Comparison of ENCODE assay signal across 1 cellular context in the genomic region with DNA sequence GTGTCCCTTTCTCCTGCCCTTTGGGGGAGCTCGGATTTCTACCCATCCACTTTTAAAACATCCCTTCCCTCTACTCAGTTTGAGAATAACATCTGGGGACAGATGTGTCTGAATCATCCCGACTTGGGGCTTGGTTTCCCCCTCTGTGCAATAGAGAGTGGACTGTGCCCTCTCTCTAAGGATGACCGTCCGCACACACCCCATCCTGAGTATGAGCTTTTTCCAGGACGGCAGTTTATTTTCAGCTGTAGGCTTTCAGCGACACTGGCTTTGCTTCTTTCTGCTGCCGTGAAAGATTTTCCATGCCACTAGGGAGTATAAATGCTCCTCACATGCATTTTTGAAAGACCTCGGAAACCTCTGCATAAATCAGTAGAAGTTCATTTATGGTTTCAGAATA.
TF ChIP-seq lines count a peak whose summit lies in the region.

No MANE protein-coding gene starts in this region.

TF ChIP-seq in GM23338, 12 proteins besides CTCF, POLR2A, EP300 and RAD21:
- no peak for TF ChIP-seq EZH2 (IDR thresholded peaks at IDR 0.05; ENCODE audit: low read depth, unreplicated experiment)
- TF ChIP-seq POLR2AphosphoS5 (IDR thresholded peaks at IDR 0.05; ENCODE audit: low read depth): no peak
- TF ChIP-seq ZNF114 (CRISPR knock-in tag; IDR thresholded peaks at IDR 0.05): no peak
- TF ChIP-seq, protein P1, sequence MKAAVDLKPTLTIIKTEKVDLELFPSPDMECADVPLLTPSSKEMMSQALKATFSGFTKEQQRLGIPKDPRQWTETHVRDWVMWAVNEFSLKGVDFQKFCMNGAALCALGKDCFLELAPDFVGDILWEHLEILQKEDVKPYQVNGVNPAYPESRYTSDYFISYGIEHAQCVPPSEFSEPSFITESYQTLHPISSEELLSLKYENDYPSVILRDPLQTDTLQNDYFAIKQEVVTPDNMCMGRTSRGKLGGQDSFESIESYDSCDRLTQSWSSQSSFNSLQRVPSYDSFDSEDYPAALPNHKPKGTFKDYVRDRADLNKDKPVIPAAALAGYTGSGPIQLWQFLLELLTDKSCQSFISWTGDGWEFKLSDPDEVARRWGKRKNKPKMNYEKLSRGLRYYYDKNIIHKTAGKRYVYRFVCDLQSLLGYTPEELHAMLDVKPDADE (IDR thresholded peaks at IDR 0.05): no peak
- no peak for TF ChIP-seq STAT1 (IDR thresholded peaks at IDR 0.05; ENCODE audit: unreplicated experiment)
- TF ChIP-seq NANOG (IDR thresholded peaks at IDR 0.05; ENCODE audit: borderline replicate concordance): no peak
- TF ChIP-seq JUNB (IDR thresholded peaks at IDR 0.05; ENCODE audit: unreplicated experiment): no peak
- no peak for TF ChIP-seq EZH2phosphoT487 (IDR thresholded peaks at IDR 0.05; ENCODE audit: unreplicated experiment)
- no peak for TF ChIP-seq CREB1 (CRISPR knock-in tag; IDR thresholded peaks at IDR 0.05; ENCODE audit: low read depth)
- TF ChIP-seq, protein P2, sequence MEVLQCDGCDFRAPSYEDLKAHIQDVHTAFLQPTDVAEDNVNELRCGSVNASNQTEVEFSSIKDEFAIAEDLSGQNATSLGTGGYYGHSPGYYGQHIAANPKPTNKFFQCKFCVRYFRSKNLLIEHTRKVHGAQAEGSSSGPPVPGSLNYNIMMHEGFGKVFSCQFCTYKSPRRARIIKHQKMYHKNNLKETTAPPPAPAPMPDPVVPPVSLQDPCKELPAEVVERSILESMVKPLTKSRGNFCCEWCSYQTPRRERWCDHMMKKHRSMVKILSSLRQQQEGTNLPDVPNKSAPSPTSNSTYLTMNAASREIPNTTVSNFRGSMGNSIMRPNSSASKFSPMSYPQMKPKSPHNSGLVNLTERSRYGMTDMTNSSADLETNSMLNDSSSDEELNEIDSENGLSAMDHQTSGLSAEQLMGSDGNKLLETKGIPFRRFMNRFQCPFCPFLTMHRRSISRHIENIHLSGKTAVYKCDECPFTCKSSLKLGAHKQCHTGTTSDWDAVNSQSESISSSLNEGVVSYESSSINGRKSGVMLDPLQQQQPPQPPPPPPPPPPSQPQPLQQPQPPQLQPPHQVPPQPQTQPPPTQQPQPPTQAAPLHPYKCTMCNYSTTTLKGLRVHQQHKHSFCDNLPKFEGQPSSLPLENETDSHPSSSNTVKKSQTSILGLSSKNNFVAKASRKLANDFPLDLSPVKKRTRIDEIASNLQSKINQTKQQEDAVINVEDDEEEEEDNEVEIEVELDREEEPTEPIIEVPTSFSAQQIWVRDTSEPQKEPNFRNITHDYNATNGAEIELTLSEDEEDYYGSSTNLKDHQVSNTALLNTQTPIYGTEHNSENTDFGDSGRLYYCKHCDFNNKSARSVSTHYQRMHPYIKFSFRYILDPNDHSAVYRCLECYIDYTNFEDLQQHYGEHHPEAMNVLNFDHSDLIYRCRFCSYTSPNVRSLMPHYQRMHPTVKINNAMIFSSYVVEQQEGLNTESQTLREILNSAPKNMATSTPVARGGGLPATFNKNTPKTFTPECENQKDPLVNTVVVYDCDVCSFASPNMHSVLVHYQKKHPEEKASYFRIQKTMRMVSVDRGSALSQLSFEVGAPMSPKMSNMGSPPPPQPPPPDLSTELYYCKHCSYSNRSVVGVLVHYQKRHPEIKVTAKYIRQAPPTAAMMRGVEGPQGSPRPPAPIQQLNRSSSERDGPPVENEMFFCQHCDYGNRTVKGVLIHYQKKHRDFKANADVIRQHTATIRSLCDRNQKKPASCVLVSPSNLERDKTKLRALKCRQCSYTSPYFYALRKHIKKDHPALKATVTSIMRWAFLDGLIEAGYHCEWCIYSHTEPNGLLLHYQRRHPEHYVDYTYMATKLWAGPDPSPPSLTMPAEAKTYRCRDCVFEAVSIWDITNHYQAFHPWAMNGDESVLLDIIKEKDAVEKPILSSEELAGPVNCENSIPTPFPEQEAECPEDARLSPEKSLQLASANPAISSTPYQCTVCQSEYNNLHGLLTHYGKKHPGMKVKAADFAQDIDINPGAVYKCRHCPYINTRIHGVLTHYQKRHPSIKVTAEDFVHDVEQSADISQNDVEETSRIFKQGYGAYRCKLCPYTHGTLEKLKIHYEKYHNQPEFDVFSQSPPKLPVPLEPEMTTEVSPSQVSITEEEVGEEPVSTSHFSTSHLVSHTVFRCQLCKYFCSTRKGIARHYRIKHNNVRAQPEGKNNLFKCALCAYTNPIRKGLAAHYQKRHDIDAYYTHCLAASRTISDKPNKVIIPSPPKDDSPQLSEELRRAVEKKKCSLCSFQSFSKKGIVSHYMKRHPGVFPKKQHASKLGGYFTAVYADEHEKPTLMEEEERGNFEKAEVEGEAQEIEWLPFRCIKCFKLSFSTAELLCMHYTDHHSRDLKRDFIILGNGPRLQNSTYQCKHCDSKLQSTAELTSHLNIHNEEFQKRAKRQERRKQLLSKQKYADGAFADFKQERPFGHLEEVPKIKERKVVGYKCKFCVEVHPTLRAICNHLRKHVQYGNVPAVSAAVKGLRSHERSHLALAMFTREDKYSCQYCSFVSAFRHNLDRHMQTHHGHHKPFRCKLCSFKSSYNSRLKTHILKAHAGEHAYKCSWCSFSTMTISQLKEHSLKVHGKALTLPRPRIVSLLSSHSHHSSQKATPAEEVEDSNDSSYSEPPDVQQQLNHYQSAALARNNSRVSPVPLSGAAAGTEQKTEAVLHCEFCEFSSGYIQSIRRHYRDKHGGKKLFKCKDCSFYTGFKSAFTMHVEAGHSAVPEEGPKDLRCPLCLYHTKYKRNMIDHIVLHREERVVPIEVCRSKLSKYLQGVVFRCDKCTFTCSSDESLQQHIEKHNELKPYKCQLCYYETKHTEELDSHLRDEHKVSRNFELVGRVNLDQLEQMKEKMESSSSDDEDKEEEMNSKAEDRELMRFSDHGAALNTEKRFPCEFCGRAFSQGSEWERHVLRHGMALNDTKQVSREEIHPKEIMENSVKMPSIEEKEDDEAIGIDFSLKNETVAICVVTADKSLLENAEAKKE (CRISPR knock-in tag; IDR thresholded peaks at IDR 0.05): no peak
- TF ChIP-seq ZNF331 (CRISPR knock-in tag; IDR thresholded peaks at IDR 0.05; ENCODE audit: low read depth): no peak
- TF ChIP-seq, protein P3, sequence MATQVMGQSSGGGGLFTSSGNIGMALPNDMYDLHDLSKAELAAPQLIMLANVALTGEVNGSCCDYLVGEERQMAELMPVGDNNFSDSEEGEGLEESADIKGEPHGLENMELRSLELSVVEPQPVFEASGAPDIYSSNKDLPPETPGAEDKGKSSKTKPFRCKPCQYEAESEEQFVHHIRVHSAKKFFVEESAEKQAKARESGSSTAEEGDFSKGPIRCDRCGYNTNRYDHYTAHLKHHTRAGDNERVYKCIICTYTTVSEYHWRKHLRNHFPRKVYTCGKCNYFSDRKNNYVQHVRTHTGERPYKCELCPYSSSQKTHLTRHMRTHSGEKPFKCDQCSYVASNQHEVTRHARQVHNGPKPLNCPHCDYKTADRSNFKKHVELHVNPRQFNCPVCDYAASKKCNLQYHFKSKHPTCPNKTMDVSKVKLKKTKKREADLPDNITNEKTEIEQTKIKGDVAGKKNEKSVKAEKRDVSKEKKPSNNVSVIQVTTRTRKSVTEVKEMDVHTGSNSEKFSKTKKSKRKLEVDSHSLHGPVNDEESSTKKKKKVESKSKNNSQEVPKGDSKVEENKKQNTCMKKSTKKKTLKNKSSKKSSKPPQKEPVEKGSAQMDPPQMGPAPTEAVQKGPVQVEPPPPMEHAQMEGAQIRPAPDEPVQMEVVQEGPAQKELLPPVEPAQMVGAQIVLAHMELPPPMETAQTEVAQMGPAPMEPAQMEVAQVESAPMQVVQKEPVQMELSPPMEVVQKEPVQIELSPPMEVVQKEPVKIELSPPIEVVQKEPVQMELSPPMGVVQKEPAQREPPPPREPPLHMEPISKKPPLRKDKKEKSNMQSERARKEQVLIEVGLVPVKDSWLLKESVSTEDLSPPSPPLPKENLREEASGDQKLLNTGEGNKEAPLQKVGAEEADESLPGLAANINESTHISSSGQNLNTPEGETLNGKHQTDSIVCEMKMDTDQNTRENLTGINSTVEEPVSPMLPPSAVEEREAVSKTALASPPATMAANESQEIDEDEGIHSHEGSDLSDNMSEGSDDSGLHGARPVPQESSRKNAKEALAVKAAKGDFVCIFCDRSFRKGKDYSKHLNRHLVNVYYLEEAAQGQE (IDR thresholded peaks at IDR 0.05; ENCODE audit: unreplicated experiment): no peak
